ENCODE assay signal across 19 cellular contexts in genomic region chr1:65056234-65056633, GRCh38.
A peak's percentile ranks its signal among the peaks of the same experiment; 100 is the strongest.
DNase-seq lines count a peak whose midpoint lies in the region; ATAC-seq and TF ChIP-seq lines count a peak whose summit lies in the region.
"Had no signal": no experiment of that assay in that cellular context is flagged by ENCODE, and none has a peak within 500 bp of the region (broad histone marks: within the 10 kb centered on the region; RNA-seq: fewer than 3 reads in every experiment).

No MANE protein-coding gene starts in this region.

- H3K4me3 ChIP-seq in right cardiac atrium (ENCODE audit: low read length) (no peak overlapping the region), spleen (peak overlapping the region in 1 of 8 donors; percentile 13), foreskin fibroblast (ENCODE audit: low read depth in 1 of 2, low read length in 2 of 2) (no peak overlapping the region), A673 (ENCODE audit: low read depth, low read length, poor library complexity, severe bottlenecking) (no peak overlapping the region)
- H3K4me3 ChIP-seq: MG63 had no signal

- intact Hi-C loops in right cardiac atrium (cut with DNase I) (no loop called here), spleen (cut with DNase I; ENCODE audit: low total_unique reads) (loop anchor here (10.0 kb wide), 1 partner anchor 629 kb away; no protein-coding TSS in a partner anchor), A673 (cut with micrococcal nuclease; ENCODE audit: unreplicated experiment) (no loop called here)

- H3K9me3 ChIP-seq in right cardiac atrium (ENCODE audit: control insufficient read depth, low read length), result no peaks in the 10 kb centered on the region
- H3K9me3 ChIP-seq in spleen, result no peaks in the 10 kb centered on the region
- no peaks in the 10 kb centered on the region for H3K9me3 ChIP-seq in A673 (ENCODE audit: low read depth, low read length, poor library complexity, severe bottlenecking)
- H3K9me3 ChIP-seq: MG63 had no signal

- WGBS in right cardiac atrium, result 86% methylated on average over 1 of the region's 1 CpG
- WGBS in spleen, 5 donors, result 31 to 55% (median 47%) methylated on average over 1 of the region's 1 CpG

- no peak for TF ChIP-seq POLR2A in spleen (IDR thresholded peaks at IDR 0.05)

- POLR2A ChIA-PET in A673 (lab: Charles Lee; ENCODE audit: low non-redundant PET), result no interaction called here

- DNase-seq in GF-D8 (lab: John Stamatoyannopoulos, UW) (peak; percentile 30), NOMO-1 treated with DMSO at 0.1 percent for 48 hours (lab: John Stamatoyannopoulos, UW; ENCODE audit: unreplicated experiment) (peak; percentile 80), right cardiac atrium (no peak), spleen (no peak), foreskin fibroblast (no peak), NCI-H524 treated with DMSO at 0.1 percent for 48 hours (lab: John Stamatoyannopoulos, UW) (no peak), A673 (ENCODE audit: low spot score) (no peak)
- DNase-seq: activated CD4-positive, alpha-beta T cell treated with anti-CD3 and anti-CD28 coated beads, Interleukin-2, amount 50 U/mL, for 4 hours; activated naive CD8-positive, alpha-beta T cell treated with anti-CD3 and anti-CD28 coated beads, Interleukin-2, amount 10 ng/mL, durations not matched to agents 7 days and 5 days; activated T-cell treated with anti-CD3 and anti-CD28 coated beads, Interleukin-2, amount 50 U/mL, for 24 hours; dermis blood vessel endothelial cell; DMS53; GOT3; MG63; naive thymus-derived CD8-positive, alpha-beta T cell; NCI-H2081; NCI-H524 had no signal

- H3K36me3 ChIP-seq in spleen (peaks cover 0 to 57% (median 25%) of the 10 kb centered on the region in 6 donors), A673 (ENCODE audit: insufficient read depth, low read length, poor library complexity, severe bottlenecking) (peaks cover 10% of the 10 kb centered on the region)
- H3K36me3 ChIP-seq: MG63 had no signal

- H3K27ac ChIP-seq in right cardiac atrium (ENCODE audit: low read length), result no peak overlapping the region
- peak overlapping the region in 7 of 8 donors; percentile 5 to 83 (median 61) for H3K27ac ChIP-seq in spleen
- no peak overlapping the region for H3K27ac ChIP-seq in A673 (ENCODE audit: low read depth, low read length, poor library complexity, severe bottlenecking)
- H3K27ac ChIP-seq: epithelial cell of prostate had no signal

- ATAC-seq in right cardiac atrium, result peak; percentile 47 to 60
- ATAC-seq: naive thymus-derived CD8-positive, alpha-beta T cell; SK-N-SH treated with all-trans-retinoic acid at 6 μM for 48 hours had no signal

- no TSS peak for BruUV-seq in A673 (replicated peaks; lab: Mats Ljungman, UMichigan)

- peaks cover 4% of the 10 kb centered on the region for H3K4me1 ChIP-seq in right cardiac atrium (ENCODE audit: control insufficient read depth, insufficient read depth, low read length)
- peaks cover 16 to 66% (median 39%) of the 10 kb centered on the region in 6 donors for H3K4me1 ChIP-seq in spleen
- peaks cover 20% of the 10 kb centered on the region for H3K4me1 ChIP-seq in A673 (ENCODE audit: insufficient read depth, low read length, poor library complexity, severe bottlenecking)

- TF ChIP-seq CTCF in spleen (IDR thresholded peaks at IDR 0.05 in 8 of 11, conservative IDR thresholded peaks at IDR 0.05 in 3 of 11) (no peak), foreskin fibroblast (IDR thresholded peaks at IDR 0.05; ENCODE audit: low read depth, low read length) (no peak), A673 (conservative IDR thresholded peaks at IDR 0.05; ENCODE audit: low read depth, low read length) (no peak)

- CTCF ChIA-PET in A673 (lab: Charles Lee), result no interaction called here

- H3K27me3 ChIP-seq in right cardiac atrium (ENCODE audit: control insufficient read depth, insufficient read depth) (no peaks in the 10 kb centered on the region), spleen (replicated peaks in 1 of 7) (no peaks in the 10 kb centered on the region), A673 (replicated peaks; ENCODE audit: insufficient read depth, low read depth, low read length, poor library complexity) (no peaks in the 10 kb centered on the region)
- H3K27me3 ChIP-seq: MG63 had no signal

Comparison
In these comparisons a context has a peak if more than half of its experiments do, and no peak if none do; other contexts are left out.
1. DNase-seq: peak in GF-D8 (single experiment) and NOMO-1 treated with DMSO at 0.1 percent for 48 hours (single experiment); none in right cardiac atrium (0 of 3), spleen (single experiment), foreskin fibroblast (0 of 2), NCI-H524 treated with DMSO at 0.1 percent for 48 hours (single experiment) and A673 (single experiment).
2. H3K27ac ChIP-seq: peak in spleen (7 of 8); none in right cardiac atrium (single experiment) and A673 (single experiment).